Comparison of ENCODE assay signal across 8 cellular contexts in the genomic region with DNA sequence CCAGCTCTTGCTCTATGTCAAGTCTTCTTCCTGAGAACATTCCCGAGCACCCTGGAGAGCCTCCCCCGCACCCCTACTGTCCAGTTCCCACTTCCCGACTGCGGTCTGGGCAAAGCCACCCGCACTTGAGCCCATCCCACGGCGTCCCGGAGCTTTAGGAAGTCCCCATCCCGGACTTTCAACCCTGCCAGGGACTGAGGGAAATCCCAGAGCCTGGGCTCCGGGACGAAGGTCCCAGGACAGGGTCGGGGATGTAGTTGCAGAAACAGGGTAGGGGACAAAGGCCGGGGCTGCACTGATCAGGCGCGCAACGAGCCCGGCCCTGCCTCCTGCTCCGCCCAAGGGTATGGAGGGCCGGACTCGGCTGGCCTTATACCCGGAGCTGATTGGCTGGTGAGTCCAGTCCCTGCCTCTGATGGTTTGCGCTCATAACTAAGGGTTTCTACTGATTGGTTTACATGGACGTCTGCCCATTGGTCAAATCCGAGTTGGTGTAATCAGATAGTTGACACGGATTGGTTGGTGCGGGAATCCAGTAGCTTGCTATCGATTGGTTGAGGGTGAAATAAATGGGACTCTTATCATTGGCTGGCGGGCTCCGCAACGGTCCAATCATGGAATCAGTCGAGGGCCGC. TPM values are rescaled to one million over a fixed set of nuclear protein-coding genes. Genes with fewer than 3 reads are reported as not detected.
DNase-seq lines count a peak whose midpoint lies in the region; ATAC-seq, FAIRE-seq and TF ChIP-seq lines count a peak whose summit lies in the region.

No MANE protein-coding gene starts in this region.

- DNase-seq in GM12891 (ENCODE audit: insufficient read length, low spot score) (peak; percentile 84), NCI-H1417 treated with DMSO at 0.1 percent for 48 hours (lab: John Stamatoyannopoulos, UW) (peak; percentile 100), T follicular helper cell (ENCODE audit: low read depth) (peak; percentile 90), adrenal gland (peak; percentile 95 to 100 (median 99)), heart left ventricle (peak; percentile 96 to 99 (median 97)), trophoblast cell (peak; percentile 99 to 100), transverse colon (peak; percentile 96)

- H4K12ac ChIP-seq in trophoblast cell (ENCODE audit: low read depth, low read length) = peak overlapping the region; percentile 99

- TF ChIP-seq CTCF in adrenal gland (IDR thresholded peaks at IDR 0.05) (no peak), heart left ventricle (IDR thresholded peaks at IDR 0.05) (no peak), transverse colon (IDR thresholded peaks at IDR 0.05) (no peak)

- H3K18ac ChIP-seq in trophoblast cell (ENCODE audit: low read length) = peak overlapping the region; percentile 98

- H2BK12ac ChIP-seq in trophoblast cell (ENCODE audit: low read length) = no peak overlapping the region

- no peak for TF ChIP-seq EP300 in transverse colon (IDR thresholded peaks at IDR 0.05; ENCODE audit: low read depth)

- H2BK120ac ChIP-seq in trophoblast cell (ENCODE audit: insufficient read depth, low read length, poor library complexity) = peak overlapping the region; percentile 98

- H3K23ac ChIP-seq in trophoblast cell (ENCODE audit: low read length) = no peak overlapping the region

- ATAC-seq in HG02798 (IDR thresholded peaks at IDR 0.05; ENCODE audit: poor library complexity, unreplicated experiment) (peak; percentile 86), heart left ventricle (peak; percentile 94 to 98 (median 96))

- peak overlapping the region; percentile 98 for H4K8ac ChIP-seq in trophoblast cell (ENCODE audit: low read depth, low read length)

- peak; percentile 76 for TF ChIP-seq POLR2A in GM12891 (IDR thresholded peaks at IDR 0.05; ENCODE audit: low read depth, low read length)
- peak; percentile 90 to 98 for TF ChIP-seq POLR2A in adrenal gland (IDR thresholded peaks at IDR 0.05)
- TF ChIP-seq POLR2A in heart left ventricle (IDR thresholded peaks at IDR 0.05) = peak; percentile 47 to 93
- TF ChIP-seq POLR2A in transverse colon (IDR thresholded peaks at IDR 0.05) = peak; percentile 87

- peak overlapping the region; percentile 95 for H3K14ac ChIP-seq in trophoblast cell (ENCODE audit: low read length)

- H4K91ac ChIP-seq in trophoblast cell (ENCODE audit: low read depth, low read length) = peak overlapping the region; percentile 98

- peak overlapping the region; percentile 97 for H2BK5ac ChIP-seq in trophoblast cell (ENCODE audit: low read depth, low read length, poor library complexity)

- 0 to 2% (median 1%) methylated on average over 11 to 32 of the region's 32 CpGs for WGBS in adrenal gland, 4 donors
- WGBS in heart left ventricle, 4 donors = 0 to 1% (median 1%) methylated on average over 22 to 32 of the region's 32 CpGs
- WGBS in trophoblast cell (ENCODE audit: extremely low coverage, insufficient coverage, insufficient read length) = no CpG with 5 or more reads among the region's 32 CpGs
- 0% methylated on average over 24 of the region's 32 CpGs; no CpG with 5 or more reads in 1 of the 2 donors for WGBS in transverse colon (ENCODE audit: low coverage in 1 of 2), 2 donors

- H3K9ac ChIP-seq in trophoblast cell (ENCODE audit: low read length) = peak overlapping the region; percentile 94

- peak overlapping the region; percentile 90 for H2AFZ ChIP-seq in trophoblast cell (ENCODE audit: insufficient read depth, low read length, poor library complexity)

- H3K4ac ChIP-seq in trophoblast cell (ENCODE audit: low read depth, low read length) = peak overlapping the region; percentile 84

- peak overlapping the region; percentile 99 for H2AK5ac ChIP-seq in trophoblast cell (ENCODE audit: low read length)

- H3K4me3 ChIP-seq in adrenal gland (peak overlapping the region in 2 of 4 donors; percentile 14 to 99), heart left ventricle (peak overlapping the region; percentile 38 to 100 (median 76)), trophoblast cell (ENCODE audit: low read depth, low read length) (peak overlapping the region; percentile 65), transverse colon (peak overlapping the region; percentile 61 to 91 (median 84))

- in situ Hi-C loops in transverse colon (cut with MboI; ENCODE audit: low pct_ligation_motif_present in 1 of 4, low pct_unique_long_range_greater_than_20kb in 1 of 4, low sequenced_read_pairs in 3 of 4) = no loop called here

- intact Hi-C loops in adrenal gland (cut with DNase I) = loop anchor here in 1 of 2 donors (10.0 kb wide), 1 partner anchor 52 kb away; no protein-coding TSS in a partner anchor
- intact Hi-C loops in heart left ventricle (cut with DNase I) = loop anchor here in 5 of 10 donors (1.0 to 5.0 kb wide), 7 partner anchors 32 to 95 kb away; a partner anchor contains a TSS
- intact Hi-C loops in transverse colon (cut with DNase I; ENCODE audit: low total_unique reads) = no loop called here

- peaks cover 0 to 9% of the 10 kb centered on the region in 2 donors for H3K36me3 ChIP-seq in adrenal gland (replicated peaks in 1 of 2)
- H3K36me3 ChIP-seq in heart left ventricle = peaks cover 0 to 12% (median 4%) of the 10 kb centered on the region in 9 donors
- peaks cover 8 to 13% of the 10 kb centered on the region in 2 experiments for H3K36me3 ChIP-seq in trophoblast cell (ENCODE audit: control insufficient read depth in 1 of 2, insufficient read depth in 2 of 2, low read length in 2 of 2)
- H3K36me3 ChIP-seq in transverse colon = no peaks in the 10 kb centered on the region

- peaks cover 19% of the 10 kb centered on the region for H3K79me1 ChIP-seq in trophoblast cell (ENCODE audit: low read length)

- H3K27me3 ChIP-seq in adrenal gland (no peaks in the 10 kb centered on the region), heart left ventricle (no peaks in the 10 kb centered on the region), trophoblast cell (ENCODE audit: insufficient read depth, low read length) (no peaks in the 10 kb centered on the region), transverse colon (no peaks in the 10 kb centered on the region)

- peak; percentile 96 for FAIRE-seq in GM12891 (lab: Jason Lieb, UNC)

- H3K4me1 ChIP-seq in adrenal gland (replicated peaks in 1 of 2) (peaks cover 12 to 25% of the 10 kb centered on the region in 2 donors), heart left ventricle (peaks cover 0 to 29% (median 17%) of the 10 kb centered on the region in 12 donors), trophoblast cell (ENCODE audit: control insufficient read depth in 1 of 2, insufficient read depth in 2 of 2, low read length in 2 of 2) (peaks cover 12 to 17% of the 10 kb centered on the region in 2 experiments), transverse colon (peaks cover 14 to 52% (median 28%) of the 10 kb centered on the region in 4 donors)

- no peaks in the 10 kb centered on the region for H3K9me3 ChIP-seq in adrenal gland (replicated peaks in 1 of 3)
- no peaks in the 10 kb centered on the region for H3K9me3 ChIP-seq in heart left ventricle
- H3K9me3 ChIP-seq in trophoblast cell (ENCODE audit: insufficient read depth, low read depth, low read length) = no peaks in the 10 kb centered on the region
- no peaks in the 10 kb centered on the region for H3K9me3 ChIP-seq in transverse colon

- H3K4me2 ChIP-seq in trophoblast cell (ENCODE audit: low read length) = peak overlapping the region; percentile 89

- H3K27ac ChIP-seq in adrenal gland = peak overlapping the region; percentile 57 to 93 (median 83)
- H3K27ac ChIP-seq in heart left ventricle = peak overlapping the region; percentile 70 to 99 (median 92)
- H3K27ac ChIP-seq in trophoblast cell (ENCODE audit: low read depth, low read length) = peak overlapping the region; percentile 95
- peak overlapping the region; percentile 96 to 99 (median 98) for H3K27ac ChIP-seq in transverse colon

- peaks cover 6% of the 10 kb centered on the region for H3K79me2 ChIP-seq in trophoblast cell (ENCODE audit: control insufficient read depth, insufficient read depth, low read length, poor library complexity)

TF ChIP-seq in GM12891, 5 proteins besides CTCF, POLR2A, EP300 and RAD21 (continues in another document):
- peak; percentile 42; the same call in 1 of the 2 replicates for TF ChIP-seq POU2F2 (IDR thresholded peaks at IDR 0.05; ENCODE audit: low read depth, low read length)

RNA-seq across cellular contexts. Expression of a gene that starts 0.8 kb away (rescaled TPM):
- 14.6 TPM for polyA plus RNA-seq in GM12891 (2012; ENCODE audit: low read depth, missing spikeins)
- total RNA-seq in adrenal gland (10 to 100 TPM in 6 of 8 donors, 1 to 10 TPM in 2; 8.6 to 37.5 (median 16.1) TPM), heart left ventricle (10 to 100 TPM in 7 of 9 donors, 1 to 10 TPM in 2; 8.2 to 23.7 (median 19.0) TPM), transverse colon (10 to 100 TPM; 16.5 to 96.5 (median 33.7) TPM)
- polyA plus RNA-seq in adrenal gland (10 to 100 TPM in 2 of 3 donors, 1 to 10 TPM in 1; 7.0 to 52.3 (median 38.5) TPM), heart left ventricle (10 to 100 TPM; 14.4 to 21.9 TPM)
- 13.8 and 15.3 TPM in 2 replicates for polyA plus RNA-seq in trophoblast cell (2013)

RNA-seq across cellular contexts. Expression of a gene that starts 3.9 kb away (rescaled TPM):
- polyA plus RNA-seq in GM12891 (2012; ENCODE audit: low read depth, missing spikeins) = 6.7 TPM
- total RNA-seq in adrenal gland (100 to 1,000 TPM in 1 of 8 donors, 10 to 100 TPM in 6, 1 to 10 TPM in 1; 8.5 to 106 (median 36.5) TPM), heart left ventricle (10 to 100 TPM in 1 of 9 donors, 1 to 10 TPM in 6, under 1 TPM in 2; 0.67 to 14.2 (median 2.1) TPM), transverse colon (100 to 1,000 TPM; 146 to 680 (median 245) TPM)
- polyA plus RNA-seq in adrenal gland (10 to 100 TPM in 2 of 3 donors, 1 to 10 TPM in 1; 6.7 to 63.1 (median 39.8) TPM), heart left ventricle (1 to 10 TPM; 1.1 to 1.9 TPM)
- polyA plus RNA-seq in trophoblast cell (2013) = 41.8 and 46.1 TPM in 2 replicates

RNA-seq across cellular contexts. Expression of a gene that starts 38.1 kb away (rescaled TPM):
- 0.87 TPM for polyA plus RNA-seq in GM12891 (2012; ENCODE audit: low read depth, missing spikeins)
- total RNA-seq in adrenal gland = 1 to 10 TPM in 3 of 8 donors, under 1 TPM in 2, not detected in 3; 0.34 to 1.3 (median 1.1) TPM
- polyA plus RNA-seq in adrenal gland = 1 to 10 TPM in 2 of 3 donors, under 1 TPM in 1; 0.46 to 7.2 (median 3.0) TPM
- total RNA-seq in heart left ventricle = 1 to 10 TPM in 1 of 9 donors, not detected in 8; 1.2 TPM
- polyA plus RNA-seq in heart left ventricle = under 1 TPM in 1 of 2 donors, not detected in 1; 0.04 TPM
- polyA plus RNA-seq in trophoblast cell (2013) = 8.7 TPM in 2 replicates
- total RNA-seq in transverse colon = 1 to 10 TPM in 2 of 4 donors, under 1 TPM in 1, not detected in 1; 0.68 to 2.9 (median 1.5) TPM

RNA-seq across cellular contexts. Expression of a gene that starts 40.3 kb away (rescaled TPM):
- 0.95 TPM for polyA plus RNA-seq in GM12891 (2012; ENCODE audit: low read depth, missing spikeins)
- total RNA-seq in adrenal gland = under 1 TPM in 1 of 8 donors, not detected in 7; 0.25 TPM
- polyA plus RNA-seq in adrenal gland = under 1 TPM in 2 of 3 donors, not detected in 1; 0.17 to 0.24 TPM
- total RNA-seq in heart left ventricle = under 1 TPM in 3 of 9 donors, not detected in 6; 0.20 to 0.67 (median 0.30) TPM
- polyA plus RNA-seq in heart left ventricle = under 1 TPM in 1 of 2 donors, not detected in 1; 0.06 TPM
- polyA plus RNA-seq in trophoblast cell (2013) = 0.89 and 1.2 TPM in 2 replicates
- total RNA-seq in transverse colon = 1 to 10 TPM in 2 of 4 donors, not detected in 2; 3.8 to 4.8 TPM

RNA-seq across cellular contexts. Expression of a gene that starts 57.8 kb away (rescaled TPM):
- 25.7 TPM for polyA plus RNA-seq in GM12891 (2012; ENCODE audit: low read depth, missing spikeins)
- 100 to 1,000 TPM in 1 of 8 donors, 10 to 100 TPM in 7; 69.9 to 112 (median 87.4) TPM for total RNA-seq in adrenal gland
- polyA plus RNA-seq in adrenal gland = 100 to 1,000 TPM in 1 of 3 donors, 10 to 100 TPM in 2; 20.9 to 104 (median 96.4) TPM
- 10 to 100 TPM; 14.4 to 43.6 (median 22.2) TPM for total RNA-seq in heart left ventricle
- 10 to 100 TPM; 17.3 to 43.3 TPM for polyA plus RNA-seq in heart left ventricle
- polyA plus RNA-seq in trophoblast cell (2013) = 134 and 142 TPM in 2 replicates
- 10 to 100 TPM; 16.5 to 63.2 (median 34.2) TPM for total RNA-seq in transverse colon
